ENCODE assay signal across 1 cellular context in the genomic region with DNA sequence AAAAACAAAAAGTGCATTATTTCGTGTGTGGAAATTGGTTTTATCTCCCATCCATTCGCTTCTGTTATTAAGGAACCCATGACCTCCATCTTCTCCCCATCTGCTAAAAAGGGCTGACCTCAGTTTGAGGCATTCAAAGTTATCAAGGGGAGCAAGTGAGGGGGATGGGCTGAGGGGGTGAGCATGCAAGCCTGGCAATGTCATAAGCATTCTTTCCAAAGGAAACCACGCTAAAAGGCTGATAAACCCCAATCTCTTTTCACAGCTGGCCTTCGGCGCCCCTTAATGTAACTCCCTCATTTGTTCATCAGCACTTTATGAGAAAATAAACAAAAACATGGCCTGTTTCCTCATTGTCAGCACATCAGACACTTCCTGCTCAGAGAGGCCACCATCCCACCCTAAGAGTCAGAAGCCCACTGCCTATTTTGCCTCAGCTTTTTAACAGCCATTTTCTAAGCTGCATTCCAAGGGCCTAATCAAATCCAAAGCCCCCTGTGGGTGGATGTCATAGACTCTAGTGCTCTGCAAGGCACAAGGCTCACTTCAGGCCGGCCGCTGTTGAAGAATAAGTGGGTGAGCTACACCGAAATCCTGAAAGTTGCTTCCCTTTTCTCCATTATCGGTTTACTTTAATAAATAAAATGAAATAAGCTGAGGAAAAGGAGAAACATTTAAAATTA.
A peak's percentile ranks its signal among the peaks of the same experiment; 100 is the strongest.
TF ChIP-seq lines count a peak whose summit lies in the region.

No MANE protein-coding gene starts in this region.

TF ChIP-seq in H1, 55 proteins besides CTCF, POLR2A, EP300 and RAD21:
- TF ChIP-seq CEBPB (IDR thresholded peaks at IDR 0.05; ENCODE audit: low read depth, low read length) (no peak), ASH2L (IDR thresholded peaks at IDR 0.05; ENCODE audit: low read length) (peak; percentile 41), SIRT6 (IDR thresholded peaks at IDR 0.05; ENCODE audit: low read length) (no peak), TEAD4 (IDR thresholded peaks at IDR 0.05; ENCODE audit: low read depth, low read length) (0 out of 2 replicates have a peak, but pooled peaks have one; percentile 13), RFX5 (IDR thresholded peaks at IDR 0.05; ENCODE audit: borderline replicate concordance, low read depth, low read length) (no peak), GTF2F1 (IDR thresholded peaks at IDR 0.05; ENCODE audit: borderline replicate concordance, low read depth, low read length) (no peak)
TF ChIP-seq in H1: peak in this region for 2.
